ENCODE assay signal across 9 cellular contexts in genomic region chr2:218229851-218230250, GRCh38. TPM values are rescaled to one million over a fixed set of nuclear protein-coding genes. Genes with fewer than 3 reads are reported as not detected.
A peak's percentile ranks its signal among the peaks of the same experiment; 100 is the strongest.
DNase-seq lines count a peak whose midpoint lies in the region; ATAC-seq and TF ChIP-seq lines count a peak whose summit lies in the region.
"Had no signal": no experiment of that assay in that cellular context is flagged by ENCODE, and none has a peak within 500 bp of the region (broad histone marks: within the 10 kb centered on the region; RNA-seq: fewer than 3 reads in every experiment).

No MANE protein-coding gene starts in this region.

- CTCF ChIA-PET in activated naive CD4-positive, alpha-beta T cell treated with anti-CD3 and anti-CD28 coated beads, Interleukin-2, amount 10 ng/mL, durations not matched to agents 7 days and 5 days (lab: Charles Lee), result interaction anchor here (0.9 to 3.3 kb wide), 6 partner anchors 9 to 42 kb away, joined by 3 to 23 read pairs (median 6); no protein-coding TSS in a partner anchor

- intact Hi-C loops in uterus (cut with DNase I; ENCODE audit: low total_unique reads) (no loop called here), dorsolateral prefrontal cortex (cut with DNase I) (no loop called here)

- H3K9me3 ChIP-seq in uterus, result no peaks in the 10 kb centered on the region

- H3K4me1 Mint-ChIP-seq in activated naive CD4-positive, alpha-beta T cell treated with anti-CD3 and anti-CD28 coated beads, Interleukin-2, amount 10 ng/mL, durations not matched to agents 7 days and 5 days, result peaks cover 81% of the 10 kb centered on the region
- peaks cover 51% of the 10 kb centered on the region for H3K4me1 Mint-ChIP-seq in activated T-helper 17 cell treated with anti-CD3 and anti-CD28 coated beads, Interleukin-2, amount 50 U/mL, for 72 hours
- H3K4me1 Mint-ChIP-seq in immature natural killer cell, result peaks cover 82 to 85% of the 10 kb centered on the region in 2 donors

- TF ChIP-seq CTCF in uterus (IDR thresholded peaks at IDR 0.05) (no peak), dorsolateral prefrontal cortex (IDR thresholded peaks at IDR 0.05 in 54 of 56, conservative IDR thresholded peaks at IDR 0.05 in 2 of 56; ENCODE audit: low read depth in 1 of 56, partially characterized antibody in 56 of 56) (no peak)

- H3K27me3 Mint-ChIP-seq in activated naive CD4-positive, alpha-beta T cell treated with anti-CD3 and anti-CD28 coated beads, Interleukin-2, amount 10 ng/mL, durations not matched to agents 7 days and 5 days, result no peaks in the 10 kb centered on the region
- no peaks in the 10 kb centered on the region for H3K27me3 Mint-ChIP-seq in activated T-helper 17 cell treated with anti-CD3 and anti-CD28 coated beads, Interleukin-2, amount 50 U/mL, for 72 hours
- peaks cover 7 to 21% (median 16%) of the 10 kb centered on the region in 3 donors for H3K27me3 Mint-ChIP-seq in immature natural killer cell (ENCODE audit: low read depth in 3 of 3)

- peak overlapping the region; percentile 89 for H3K27ac Mint-ChIP-seq in activated naive CD4-positive, alpha-beta T cell treated with anti-CD3 and anti-CD28 coated beads, Interleukin-2, amount 10 ng/mL, durations not matched to agents 7 days and 5 days
- peak overlapping the region; percentile 77 for H3K27ac Mint-ChIP-seq in activated T-helper 17 cell treated with anti-CD3 and anti-CD28 coated beads, Interleukin-2, amount 50 U/mL, for 72 hours
- peak overlapping the region; percentile 86 to 97 (median 93) for H3K27ac Mint-ChIP-seq in immature natural killer cell

- in situ Hi-C loops in G401 (cut with HindIII; ENCODE audit: low sequenced_read_pairs), result no loop called here

- no peaks in the 10 kb centered on the region for H3K36me3 ChIP-seq in uterus

- no peak for TF ChIP-seq POLR2A in uterus (IDR thresholded peaks at IDR 0.05)

- peaks cover 81% of the 10 kb centered on the region for H3K36me3 Mint-ChIP-seq in activated naive CD4-positive, alpha-beta T cell treated with anti-CD3 and anti-CD28 coated beads, Interleukin-2, amount 10 ng/mL, durations not matched to agents 7 days and 5 days
- H3K36me3 Mint-ChIP-seq in activated T-helper 17 cell treated with anti-CD3 and anti-CD28 coated beads, Interleukin-2, amount 50 U/mL, for 72 hours (ENCODE audit: low read depth), result peaks cover 100% of the 10 kb centered on the region
- peaks cover 30 to 69% (median 34%) of the 10 kb centered on the region in 3 donors for H3K36me3 Mint-ChIP-seq in immature natural killer cell

- H3K4me3 ChIP-seq in uterus, result no peak overlapping the region
- H3K4me3 ChIP-seq in dorsolateral prefrontal cortex, result no peak overlapping the region

- peaks cover 0 to 5% of the 10 kb centered on the region in 2 donors for H3K4me1 ChIP-seq in uterus

- H3K4me3 Mint-ChIP-seq in activated naive CD4-positive, alpha-beta T cell treated with anti-CD3 and anti-CD28 coated beads, Interleukin-2, amount 10 ng/mL, durations not matched to agents 7 days and 5 days, result peak overlapping the region; percentile 29
- peak overlapping the region; percentile 73 for H3K4me3 Mint-ChIP-seq in activated T-helper 17 cell treated with anti-CD3 and anti-CD28 coated beads, Interleukin-2, amount 50 U/mL, for 72 hours
- H3K4me3 Mint-ChIP-seq in immature natural killer cell, result peak overlapping the region; percentile 72 to 85 (median 82)

- ATAC-seq in activated T-helper 17 cell treated with anti-CD3 and anti-CD28 coated beads, Interleukin-2, amount 50 U/mL, for 72 hours (replicated peaks), result peak; percentile 28
- no peak for ATAC-seq in GM18858 (IDR thresholded peaks at IDR 0.05; ENCODE audit: unreplicated experiment)

- H3K27ac ChIP-seq in uterus (peak overlapping the region; percentile 41 to 56), dorsolateral prefrontal cortex (peak overlapping the region in 12 of 59 donors; percentile 1 to 70 (median 25))

- H3K27me3 ChIP-seq in uterus, result no peaks in the 10 kb centered on the region
- H3K27me3 ChIP-seq in dorsolateral prefrontal cortex, result no peaks in the 10 kb centered on the region

- DNase-seq in activated naive CD4-positive, alpha-beta T cell treated with anti-CD3 and anti-CD28 coated beads, Interleukin-2, amount 10 ng/mL, durations not matched to agents 7 days and 5 days, result peak; percentile 34
- no peak for DNase-seq in activated naive CD4-positive, alpha-beta T cell treated with Interleukin-2 at 50 U/mL for 16 hours
- peak; percentile 45 to 56 (median 54) for DNase-seq in immature natural killer cell
- DNase-seq in uterus, result no peak
- no peak for DNase-seq in G401 (ENCODE audit: low spot score)
- no peak for DNase-seq in dorsolateral prefrontal cortex
- DNase-seq: NCI-H1105 treated with DMSO at 0.1 percent for 48 hours had no signal

- no peaks in the 10 kb centered on the region for H3K9me3 Mint-ChIP-seq in activated naive CD4-positive, alpha-beta T cell treated with anti-CD3 and anti-CD28 coated beads, Interleukin-2, amount 10 ng/mL, durations not matched to agents 7 days and 5 days
- no peaks in the 10 kb centered on the region for H3K9me3 Mint-ChIP-seq in activated T-helper 17 cell treated with anti-CD3 and anti-CD28 coated beads, Interleukin-2, amount 50 U/mL, for 72 hours
- no peaks in the 10 kb centered on the region for H3K9me3 Mint-ChIP-seq in immature natural killer cell

RNA-seq across cellular contexts. Expression of gene ARPC2, which starts 12.9 kb away (rescaled TPM):
- 100 to 1,000 TPM; 679 to 681 TPM for total RNA-seq in activated T-helper 17 cell treated with anti-CD3 and anti-CD28 coated beads, Interleukin-2, amount 50 U/mL, for 72 hours
- 1,000 to 10,000 TPM; 1,394 to 2,060 (median 1,454) TPM for polyA plus RNA-seq in immature natural killer cell
- total RNA-seq in uterus, result 100 to 1,000 TPM in 3 of 4 donors, 10 to 100 TPM in 1; 87.9 to 162 (median 159) TPM
- 263 and 286 TPM in 2 replicates for total RNA-seq in G401 (2014; rRNA removed; shearing (Covaris generic))
- 100 to 1,000 TPM in 116 of 120 experiments, 10 to 100 TPM in 4; 85.6 to 183 (median 139) TPM for total RNA-seq in dorsolateral prefrontal cortex

RNA-seq across cellular contexts. Expression of gene GPBAR1, which starts 31.0 kb away (rescaled TPM):
- 1 to 10 TPM; 1.3 to 1.4 TPM for total RNA-seq in activated T-helper 17 cell treated with anti-CD3 and anti-CD28 coated beads, Interleukin-2, amount 50 U/mL, for 72 hours
- polyA plus RNA-seq in immature natural killer cell, result 1 to 10 TPM in 1 of 3 donors, under 1 TPM in 2; 0.19 to 2.9 (median 0.22) TPM
- 1 to 10 TPM in 1 of 4 donors, under 1 TPM in 2, not detected in 1; 0.29 to 1.0 (median 0.91) TPM for total RNA-seq in uterus
- total RNA-seq in G401 (2014; rRNA removed; shearing (Covaris generic)), result not detected in 2 replicates
- 1 to 10 TPM in 2 of 120 experiments, under 1 TPM in 60, not detected in 58; 0.23 to 1.7 (median 0.47) TPM for total RNA-seq in dorsolateral prefrontal cortex

RNA-seq across cellular contexts. Expression of gene AAMP, which starts 40.1 kb away (rescaled TPM):
- total RNA-seq in activated T-helper 17 cell treated with anti-CD3 and anti-CD28 coated beads, Interleukin-2, amount 50 U/mL, for 72 hours, result 10 to 100 TPM; 60.0 to 77.5 TPM
- polyA plus RNA-seq in immature natural killer cell, result 100 to 1,000 TPM in 2 of 3 donors, 10 to 100 TPM in 1; 71.8 to 158 (median 101) TPM
- 100 to 1,000 TPM in 3 of 4 donors, 10 to 100 TPM in 1; 79.6 to 160 (median 134) TPM for total RNA-seq in uterus
- total RNA-seq in G401 (2014; rRNA removed; shearing (Covaris generic)), result 128 and 217 TPM in 2 replicates
- total RNA-seq in dorsolateral prefrontal cortex, result 100 to 1,000 TPM in 2 of 120 experiments, 10 to 100 TPM in 118; 61.1 to 104 (median 82.4) TPM

RNA-seq across cellular contexts. Expression of gene PNKD, which starts 40.5 kb away (rescaled TPM):
- 10 to 100 TPM; 21.1 to 30.9 TPM for total RNA-seq in activated T-helper 17 cell treated with anti-CD3 and anti-CD28 coated beads, Interleukin-2, amount 50 U/mL, for 72 hours
- 100 to 1,000 TPM in 1 of 3 donors, 10 to 100 TPM in 2; 96.3 to 145 (median 98.9) TPM for polyA plus RNA-seq in immature natural killer cell
- total RNA-seq in uterus, result 10 to 100 TPM; 11.8 to 47.8 (median 31.7) TPM
- total RNA-seq in G401 (2014; rRNA removed; shearing (Covaris generic)), result 37.5 and 44.6 TPM in 2 replicates
- total RNA-seq in dorsolateral prefrontal cortex, result 100 to 1,000 TPM in 114 of 120 experiments, 10 to 100 TPM in 6; 74.2 to 179 (median 130) TPM

Comparison
In these comparisons a context has a peak if more than half of its experiments do, and no peak if none do; other contexts are left out.
1. DNase-seq: peak in activated naive CD4-positive, alpha-beta T cell treated with anti-CD3 and anti-CD28 coated beads, Interleukin-2, amount 10 ng/mL, durations not matched to agents 7 days and 5 days (single experiment) and immature natural killer cell (3 of 3); none in activated naive CD4-positive, alpha-beta T cell treated with Interleukin-2 at 50 U/mL for 16 hours (single experiment), uterus (0 of 2), G401 (single experiment) and dorsolateral prefrontal cortex (0 of 10).
2. H3K4me3 Mint-ChIP-seq: peak in every context shown above with its lines; median percentile 82 in immature natural killer cell; 73 in activated T-helper 17 cell treated with anti-CD3 and anti-CD28 coated beads, Interleukin-2, amount 50 U/mL, for 72 hours; 29 in activated naive CD4-positive, alpha-beta T cell treated with anti-CD3 and anti-CD28 coated beads, Interleukin-2, amount 10 ng/mL, durations not matched to agents 7 days and 5 days.
3. Peak in every context shown above with its lines, with median percentiles within 50 percentile points of each other: H3K27ac Mint-ChIP-seq.